8 cellular contexts compared by ENCODE assay signal in genomic region chr3:196712514-196713413, GRCh38. TPM values are rescaled to one million over a fixed set of nuclear protein-coding genes. Genes with fewer than 3 reads are reported as not detected.
DNase-seq lines count a peak whose midpoint lies in the region; ATAC-seq and TF ChIP-seq lines count a peak whose summit lies in the region.

No MANE protein-coding gene starts in this region.

- no peaks in the 10 kb centered on the region for H4K20me1 ChIP-seq in PC-9 (ENCODE audit: insufficient read depth)

- H3K4me3 ChIP-seq in ACC112 (ENCODE audit: low read depth, low read length) (peak overlapping the region; percentile 97), PC-9 (peak overlapping the region; percentile 93), rectal smooth muscle tissue (ENCODE audit: low read length) (peak overlapping the region; percentile 87), vagina (peak overlapping the region; percentile 75 to 80)

- no peaks in the 10 kb centered on the region for H3K27me3 ChIP-seq in ACC112 (ENCODE audit: insufficient read depth, low read length)
- no peaks in the 10 kb centered on the region for H3K27me3 ChIP-seq in PC-9 (ENCODE audit: insufficient read depth, low read depth)
- no peaks in the 10 kb centered on the region for H3K27me3 ChIP-seq in rectal smooth muscle tissue (ENCODE audit: control insufficient read depth, insufficient read depth, low read length)
- no peaks in the 10 kb centered on the region for H3K27me3 ChIP-seq in vagina

- H3K36me3 Mint-ChIP-seq in activated naive CD8-positive, alpha-beta T cell treated with anti-CD3 and anti-CD28 coated beads, Interleukin-2, amount 10 ng/mL, durations not matched to agents 7 days and 5 days: peaks cover 10% of the 10 kb centered on the region

- CTCF ChIA-PET in PC-9 (lab: Charles Lee): interaction anchor here (0.6 to 1.2 kb wide), 3 partner anchors 27 to 103 kb away, joined by 3 to 4 read pairs (median 3); partner anchors contain the start of gene PAK2

- H3K9me3 ChIP-seq in PC-9 (ENCODE audit: insufficient read depth, low read depth) (no peaks in the 10 kb centered on the region), vagina (no peaks in the 10 kb centered on the region)

- H3K4me2 ChIP-seq in PC-9: peak overlapping the region; percentile 91

- peak overlapping the region; percentile 74 for H2AFZ ChIP-seq in ACC112 (ENCODE audit: low read length, unreplicated experiment)
- peak overlapping the region; percentile 99 for H2AFZ ChIP-seq in PC-9

- peaks cover 16% of the 10 kb centered on the region for H3F3A ChIP-seq in PC-9 (ENCODE audit: insufficient read depth, low read depth)

- H3K27me3 Mint-ChIP-seq in activated naive CD8-positive, alpha-beta T cell treated with anti-CD3 and anti-CD28 coated beads, Interleukin-2, amount 10 ng/mL, durations not matched to agents 7 days and 5 days: no peaks in the 10 kb centered on the region

- no peaks in the 10 kb centered on the region for H3K9me3 Mint-ChIP-seq in activated naive CD8-positive, alpha-beta T cell treated with anti-CD3 and anti-CD28 coated beads, Interleukin-2, amount 10 ng/mL, durations not matched to agents 7 days and 5 days

- peak overlapping the region; percentile 84 for H3K9ac ChIP-seq in rectal smooth muscle tissue (ENCODE audit: low read length)

- TF ChIP-seq CTCF in PC-9 (conservative IDR thresholded peaks at IDR 0.05): no peak
- no peak for TF ChIP-seq CTCF in vagina (IDR thresholded peaks at IDR 0.05)

- intact Hi-C loops in PC-9 (cut with micrococcal nuclease; ENCODE audit: unreplicated experiment) (loop anchor here (5.0 kb wide), 1 partner anchor 230 kb away; the partner anchor contains the start of gene NCBP2), left ventricle myocardium superior (cut with micrococcal nuclease) (no loop called here), vagina (cut with DNase I) (no loop called here)

- ATAC-seq in GM18517 (IDR thresholded peaks at IDR 0.05; ENCODE audit: unreplicated experiment) (peak; percentile 48), HG03095 (IDR thresholded peaks at IDR 0.05; ENCODE audit: unreplicated experiment) (peak; percentile 51), left ventricle myocardium superior (peak; percentile 89)
- peak; percentile 55 for ATAC-seq in activated naive CD8-positive, alpha-beta T cell treated with anti-CD3 and anti-CD28 coated beads, Interleukin-2, amount 10 ng/mL, durations not matched to agents 7 days and 5 days (ENCODE audit: low read depth)

- H3K27ac ChIP-seq in ACC112 (ENCODE audit: low read depth, low read length) (peak overlapping the region; percentile 78), PC-9 (peak overlapping the region; percentile 43), rectal smooth muscle tissue (ENCODE audit: low read depth, low read length) (peak overlapping the region; percentile 91), vagina (peak overlapping the region; percentile 88)

- H3K4me1 ChIP-seq in ACC112 (ENCODE audit: control insufficient read depth, insufficient read depth, low read length, unreplicated experiment): peaks cover 5% of the 10 kb centered on the region
- H3K4me1 ChIP-seq in PC-9 (replicated peaks; ENCODE audit: insufficient read depth): peaks cover 18% of the 10 kb centered on the region
- H3K4me1 ChIP-seq in rectal smooth muscle tissue (ENCODE audit: control insufficient read depth, insufficient read depth, low read length): peaks cover 8% of the 10 kb centered on the region
- peaks cover 27% of the 10 kb centered on the region for H3K4me1 ChIP-seq in vagina

- POLR2A ChIA-PET in PC-9 (lab: Charles Lee; ENCODE audit: unreplicated experiment): interaction anchor here (0.6 to 1.0 kb wide), 3 partner anchors 27 to 103 kb away, joined by 3 to 4 read pairs (median 4); partner anchors contain the start of gene PAK2
- POLR2A ChIA-PET in activated naive CD8-positive, alpha-beta T cell treated with anti-CD3 and anti-CD28 coated beads, Interleukin-2, amount 10 ng/mL, durations not matched to agents 7 days and 5 days (lab: Charles Lee): interaction anchor here (0.6 to 3.5 kb wide), 11 partner anchors 8 to 847 kb away, joined by 3 to 28 read pairs (median 4); partner anchors contain the start of genes DYNLT2B, FBXO45, NRROS and PAK2

- H3K27ac Mint-ChIP-seq in activated naive CD8-positive, alpha-beta T cell treated with anti-CD3 and anti-CD28 coated beads, Interleukin-2, amount 10 ng/mL, durations not matched to agents 7 days and 5 days: peak overlapping the region; percentile 85

- no peaks in the 10 kb centered on the region for H3K36me3 ChIP-seq in ACC112 (ENCODE audit: insufficient read depth, low read length)
- no peaks in the 10 kb centered on the region for H3K36me3 ChIP-seq in PC-9 (ENCODE audit: low read depth)
- no peaks in the 10 kb centered on the region for H3K36me3 ChIP-seq in rectal smooth muscle tissue (ENCODE audit: control insufficient read depth, insufficient read depth, low read length)
- H3K36me3 ChIP-seq in vagina: no peaks in the 10 kb centered on the region

- H3K79me2 ChIP-seq in ACC112 (ENCODE audit: control insufficient read depth, insufficient read depth, low read length, unreplicated experiment) (peaks cover 16% of the 10 kb centered on the region), PC-9 (ENCODE audit: low read depth) (peaks cover 12% of the 10 kb centered on the region)

- DNase-seq in PC-9 (no peak), left ventricle myocardium superior (peak; percentile 87), vagina (ENCODE audit: extremely low spot score in 2 of 2) (no peak)
- no peak for DNase-seq in activated naive CD8-positive, alpha-beta T cell treated with anti-CD3 and anti-CD28 coated beads, Interleukin-2, amount 10 ng/mL, durations not matched to agents 7 days and 5 days

- peak overlapping the region; percentile 88 for H3K4me3 Mint-ChIP-seq in activated naive CD8-positive, alpha-beta T cell treated with anti-CD3 and anti-CD28 coated beads, Interleukin-2, amount 10 ng/mL, durations not matched to agents 7 days and 5 days

- H3K4me1 Mint-ChIP-seq in activated naive CD8-positive, alpha-beta T cell treated with anti-CD3 and anti-CD28 coated beads, Interleukin-2, amount 10 ng/mL, durations not matched to agents 7 days and 5 days: peaks cover 26% of the 10 kb centered on the region

- TSS peak; percentile 68 for BruUV-seq in PC-9 (replicated peaks; lab: Mats Ljungman, UMichigan)

- no peak for TF ChIP-seq POLR2A in vagina (IDR thresholded peaks at IDR 0.05)

- no peaks in the 10 kb centered on the region for H3K9me2 ChIP-seq in PC-9 (ENCODE audit: insufficient read depth)

RNA-seq across cellular contexts. Expression of gene PIGX, which starts 0.6 kb away (rescaled TPM):
- 47.6 and 52.9 TPM in 2 replicates for total RNA-seq in PC-9 (2021)
- total RNA-seq in activated naive CD8-positive, alpha-beta T cell treated with anti-CD3 and anti-CD28 coated beads, Interleukin-2, amount 10 ng/mL, durations not matched to agents 7 days and 5 days: 10 to 100 TPM; 32.6 to 33.5 TPM
- 14.1 TPM for total RNA-seq in left ventricle myocardium superior
- 31.9 TPM for total RNA-seq in vagina

RNA-seq across cellular contexts. Expression of gene CEP19, which starts 0.7 kb away (rescaled TPM):
- total RNA-seq in PC-9 (2021) (3.4 and 5.5 TPM in 2 replicates), left ventricle myocardium superior (1.0 TPM), vagina (1.5 TPM)
- 1 to 10 TPM; 4.8 to 5.7 TPM for total RNA-seq in activated naive CD8-positive, alpha-beta T cell treated with anti-CD3 and anti-CD28 coated beads, Interleukin-2, amount 10 ng/mL, durations not matched to agents 7 days and 5 days

RNA-seq across cellular contexts. Expression of gene PAK2, which starts 26.9 kb away (rescaled TPM):
- 78.6 and 113 TPM in 2 replicates for total RNA-seq in PC-9 (2021)
- total RNA-seq in activated naive CD8-positive, alpha-beta T cell treated with anti-CD3 and anti-CD28 coated beads, Interleukin-2, amount 10 ng/mL, durations not matched to agents 7 days and 5 days: 10 to 100 TPM; 77.2 to 81.3 TPM
- 43.5 TPM for total RNA-seq in left ventricle myocardium superior
- 41.3 TPM for total RNA-seq in vagina
